ENCODE assay signal across 8 cellular contexts in genomic region chr18:811192-812122, GRCh38. TPM values are rescaled to one million over a fixed set of nuclear protein-coding genes. Genes with fewer than 3 reads are reported as not detected.
DNase-seq lines count a peak whose midpoint lies in the region; ATAC-seq and TF ChIP-seq lines count a peak whose summit lies in the region.

No MANE protein-coding gene starts in this region.

- no peak overlapping the region for H4K8ac ChIP-seq in mesendoderm (ENCODE audit: low read depth, low read length)

- peak overlapping the region; percentile 80 for H3K4me2 ChIP-seq in mesendoderm (ENCODE audit: low read length)

- H2AK5ac ChIP-seq in mesendoderm (ENCODE audit: low read length), result no peak overlapping the region

- H3K27me3 ChIP-seq in effector memory CD4-positive, alpha-beta T cell (replicated peaks; ENCODE audit: control insufficient read depth, insufficient read depth, low read length, poor library complexity, severe bottlenecking), result no peaks in the 10 kb centered on the region
- no peaks in the 10 kb centered on the region for H3K27me3 ChIP-seq in mesendoderm (ENCODE audit: insufficient read depth, low read length, poor library complexity)
- H3K27me3 ChIP-seq in upper lobe of right lung, result no peaks in the 10 kb centered on the region

- peaks cover 39% of the 10 kb centered on the region for H3K79me2 ChIP-seq in mesendoderm (ENCODE audit: control insufficient read depth, insufficient read depth, low read length)

- H3K36me3 ChIP-seq in effector memory CD4-positive, alpha-beta T cell (ENCODE audit: control insufficient read depth, insufficient read depth, low read length), result no peaks in the 10 kb centered on the region
- H3K36me3 ChIP-seq in mesendoderm (ENCODE audit: control insufficient read depth, insufficient read depth, low read length) (no peaks in the 10 kb centered on the region), upper lobe of right lung (no peaks in the 10 kb centered on the region)

- peaks cover 17% of the 10 kb centered on the region for H3K4me1 ChIP-seq in effector memory CD4-positive, alpha-beta T cell (ENCODE audit: control insufficient read depth, insufficient read depth, low read length, poor library complexity, severe bottlenecking)
- no peaks in the 10 kb centered on the region for H3K4me1 ChIP-seq in mesendoderm (ENCODE audit: control insufficient read depth, low read depth, low read length)
- peaks cover 14% of the 10 kb centered on the region for H3K4me1 ChIP-seq in upper lobe of right lung

- H3K18ac ChIP-seq in mesendoderm (ENCODE audit: low read length), result peak overlapping the region; percentile 85

- CTCF ChIA-PET in RWPE1 (lab: Yijun Ruan, JAX), result interaction anchor here (0.5 kb wide), 1 partner anchor 153 kb away, joined by 3 read pairs; no protein-coding TSS in a partner anchor

- WGBS in mesendoderm (ENCODE audit: extremely low coverage, insufficient coverage, low lambda C conversion rate), result no CpG with 5 or more reads among the region's 58 CpGs

- POLR2A ChIA-PET in RWPE1 (lab: Yijun Ruan, JAX; ENCODE audit: low non-redundant PET), result no interaction called here

- no peak overlapping the region for H2BK15ac ChIP-seq in mesendoderm (replicated peaks; ENCODE audit: low read depth)

- H3K27ac ChIP-seq in RWPE1 (peak overlapping the region; percentile 92), mesendoderm (ENCODE audit: low read depth, low read length) (peak overlapping the region; percentile 98), upper lobe of right lung (peak overlapping the region; percentile 96)
- peak overlapping the region; percentile 90 for H3K27ac ChIP-seq in effector memory CD4-positive, alpha-beta T cell (ENCODE audit: insufficient read depth, low read length, poor library complexity, severe bottlenecking)

- no peak overlapping the region for H2BK5ac ChIP-seq in mesendoderm (ENCODE audit: low read length)

- H3K56ac ChIP-seq in mesendoderm (ENCODE audit: low read length), result peak overlapping the region; percentile 93

- peak overlapping the region; percentile 95 for H3K9ac ChIP-seq in mesendoderm (ENCODE audit: low read length)

- H3K4me3 ChIP-seq in effector memory CD4-positive, alpha-beta T cell (ENCODE audit: insufficient read depth, low read depth, low read length, poor library complexity, severe bottlenecking), result peak overlapping the region; percentile 84
- H3K4me3 ChIP-seq in mesendoderm (ENCODE audit: low read length) (peak overlapping the region; percentile 93), upper lobe of right lung (peak overlapping the region; percentile 90)

- intact Hi-C loops in upper lobe of right lung (cut with DNase I), result no loop called here

- H3K4ac ChIP-seq in mesendoderm (ENCODE audit: low read depth, low read length), result peak overlapping the region; percentile 1

- no peaks in the 10 kb centered on the region for H3K9me3 ChIP-seq in effector memory CD4-positive, alpha-beta T cell (ENCODE audit: control insufficient read depth, low read length)
- H3K9me3 ChIP-seq in upper lobe of right lung, result no peaks in the 10 kb centered on the region

- H3K79me1 ChIP-seq in mesendoderm (ENCODE audit: low read length), result peaks cover 9% of the 10 kb centered on the region

- no peak overlapping the region for H3K23ac ChIP-seq in mesendoderm (ENCODE audit: low read length)

- H2BK120ac ChIP-seq in mesendoderm (ENCODE audit: low read depth, low read length), result no peak overlapping the region

- ATAC-seq in HG02884 (IDR thresholded peaks at IDR 0.05; ENCODE audit: unreplicated experiment), result peak; percentile 31
- ATAC-seq in upper lobe of right lung, result peak; percentile 73

- peak; percentile 5 for DNase-seq in stimulated activated CD8-positive, alpha-beta memory T cell treated with anti-CD3 and anti-CD28 coated beads, Interleukin-12 subunit alpha, Interleukin-12 subunit beta, amount 100 ng/mL, for 4 hours (ENCODE audit: low read depth)
- DNase-seq in stimulated activated CD8-positive, alpha-beta memory T cell treated with anti-CD3 and anti-CD28 coated beads, Interleukin-4, amount 100 ng/mL, for 48 hours, result no peak
- DNase-seq in RWPE1 (ENCODE audit: low spot score) (peak; percentile 57), mesendoderm (peak; percentile 71), upper lobe of right lung (peak; percentile 86), LoVo (ENCODE audit: low spot score) (no peak)
- DNase-seq in effector memory CD4-positive, alpha-beta T cell, result no peak

- no peak for TF ChIP-seq CTCF in RWPE1 (conservative IDR thresholded peaks at IDR 0.05; ENCODE audit: low read depth)
- TF ChIP-seq CTCF in upper lobe of right lung (IDR thresholded peaks at IDR 0.05), result no peak

- no peak overlapping the region for H4K5ac ChIP-seq in mesendoderm (ENCODE audit: low read length)

RNA-seq across cellular contexts. Expression of gene YES1, which starts 0.6 kb away (rescaled TPM):
- 55.5 TPM for polyA plus RNA-seq in mesendoderm (2013, experiment 1 of 2)
- 56.6 TPM for polyA plus RNA-seq in mesendoderm (2013, experiment 2 of 2)
- 56.0 TPM for total RNA-seq in upper lobe of right lung

Comparison
In these comparisons a context has a peak if more than half of its experiments do, and no peak if none do; other contexts are left out.
1. DNase-seq: peak in stimulated activated CD8-positive, alpha-beta memory T cell treated with anti-CD3 and anti-CD28 coated beads, Interleukin-12 subunit alpha, Interleukin-12 subunit beta, amount 100 ng/mL, for 4 hours (single experiment), RWPE1 (single experiment), mesendoderm (single experiment) and upper lobe of right lung (single experiment); none in stimulated activated CD8-positive, alpha-beta memory T cell treated with anti-CD3 and anti-CD28 coated beads, Interleukin-4, amount 100 ng/mL, for 48 hours (single experiment), effector memory CD4-positive, alpha-beta T cell (0 of 3) and LoVo (single experiment).
2. Peak in every context shown above with its lines, with median percentiles within 50 percentile points of each other: H3K27ac ChIP-seq and H3K4me3 ChIP-seq.